In the genomic region with DNA sequence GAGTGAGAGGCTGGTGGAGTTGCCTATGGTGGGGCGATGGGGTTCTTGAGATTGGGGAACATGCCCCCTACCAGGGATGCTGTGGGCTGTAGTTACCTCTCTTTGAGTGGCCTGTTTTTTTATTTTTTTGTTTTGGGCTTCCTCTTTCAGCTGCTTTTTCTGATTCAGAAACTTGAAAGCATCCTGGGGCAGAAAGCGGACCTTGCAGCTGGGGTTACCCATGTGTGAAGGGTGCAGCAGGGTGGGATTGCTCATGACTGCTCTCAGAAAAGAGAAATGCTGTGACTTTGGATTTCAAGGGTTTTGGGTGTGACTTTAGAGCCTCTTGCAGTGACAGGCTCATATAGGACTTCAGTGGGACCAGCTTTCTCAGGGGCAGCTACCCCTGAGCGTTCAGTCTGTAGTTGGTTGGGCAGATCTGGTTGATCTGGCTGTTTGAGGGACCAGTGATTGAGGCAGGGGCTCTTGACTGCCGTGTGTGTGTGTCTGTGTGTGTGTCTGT, we compare ENCODE assay signal across 8 cellular contexts. TPM values are rescaled to one million over a fixed set of nuclear protein-coding genes. Genes with fewer than 3 reads are reported as not detected.
DNase-seq lines count a peak whose midpoint lies in the region; ATAC-seq and TF ChIP-seq lines count a peak whose summit lies in the region.

No MANE protein-coding gene starts in this region.

- no peak overlapping the region for H3K9ac ChIP-seq in neuronal stem cell (ENCODE audit: low read depth, low read length, poor library complexity)

- peaks cover 8% of the 10 kb centered on the region; the same call in 1 of the 2 replicates for H3K79me2 ChIP-seq in OCI-LY7 (ENCODE audit: insufficient read depth, low read depth, low read length)

- H3K4me3 ChIP-seq in OCI-LY7 (ENCODE audit: low read depth, low read length, poor library complexity, severe bottlenecking) (peak overlapping the region; percentile 69), fibroblast of mammary gland (ENCODE audit: control insufficient read depth, low read depth, low read length) (peak overlapping the region; percentile 69), neuronal stem cell (ENCODE audit: low read length in 2 of 2) (no peak overlapping the region)

- H2BK120ac ChIP-seq in neuronal stem cell (ENCODE audit: low read depth, low read length) = no peak overlapping the region

- intact Hi-C loops in OCI-LY7 (cut with micrococcal nuclease; ENCODE audit: unreplicated experiment) = loop anchor here (1.0 kb wide), 2 partner anchors 17 to 42 kb away; no protein-coding TSS in a partner anchor

- no peak overlapping the region for H3K14ac ChIP-seq in neuronal stem cell (ENCODE audit: low read length)

- H3K9me2 ChIP-seq in OCI-LY7 (ENCODE audit: insufficient read depth, low read length) = no peaks in the 10 kb centered on the region

- whole genome bisulfite sequencing in neuronal stem cell (ENCODE audit: extremely low coverage in 2 of 2, insufficient read length in 2 of 2, insufficient replicate concordance in 1 of 2), 2 donors = no CpG with 5 or more reads among the region's 4 CpGs

- H3K36me3 ChIP-seq in OCI-LY7 (ENCODE audit: insufficient read depth, low read length) (no peaks in the 10 kb centered on the region; the same call in 1 of the 2 replicates), neuronal stem cell (replicated peaks in 1 of 2; ENCODE audit: control insufficient read depth in 2 of 2, insufficient read depth in 2 of 2, low read length in 2 of 2) (peaks cover 4% of the 10 kb centered on the region in 2 donors)

- peaks cover 77% of the 10 kb centered on the region for H3K4me1 Mint-ChIP-seq in stimulated activated effector memory CD8-positive, alpha-beta T cell treated with anti-CD3 and anti-CD28 coated beads, Interleukin-12 subunit alpha, Interleukin-12 subunit beta, amount 100 ng/mL, for 72 hours

- no peaks in the 10 kb centered on the region for H3K9me3 ChIP-seq in OCI-LY7 (ENCODE audit: low read length)
- peaks cover 0 to 5% of the 10 kb centered on the region in 2 donors for H3K9me3 ChIP-seq in neuronal stem cell (replicated peaks in 1 of 2; ENCODE audit: control insufficient read depth in 2 of 2, insufficient read depth in 1 of 2, low read depth in 1 of 2, low read length in 2 of 2)

- H3K4me2 ChIP-seq in OCI-LY7 (ENCODE audit: low read length) (peak overlapping the region; percentile 86), neuronal stem cell (ENCODE audit: insufficient read depth, low read length, poor library complexity, severe bottlenecking) (no peak overlapping the region)

- H2BK12ac ChIP-seq in neuronal stem cell (ENCODE audit: low read length) = no peak overlapping the region

- H3K36me3 Mint-ChIP-seq in stimulated activated effector memory CD8-positive, alpha-beta T cell treated with anti-CD3 and anti-CD28 coated beads, Interleukin-12 subunit alpha, Interleukin-12 subunit beta, amount 100 ng/mL, for 72 hours = peaks cover 31% of the 10 kb centered on the region

- CTCF ChIA-PET in OCI-LY7 (lab: Charles Lee; ENCODE audit: unreplicated experiment) = interaction anchor here (0.9 to 1.2 kb wide), 4 partner anchors 41 to 60 kb away, joined by 3 to 5 read pairs (median 4); no protein-coding TSS in a partner anchor

- TF ChIP-seq CTCF in OCI-LY7 (conservative IDR thresholded peaks at IDR 0.05; ENCODE audit: low read length) (no peak), fibroblast of mammary gland (conservative IDR thresholded peaks at IDR 0.05; ENCODE audit: control insufficient read depth, insufficient read depth, low read depth, low read length) (no peak)

- no TSS peak for BruUV-seq in OCI-LY7 (replicated peaks; lab: Mats Ljungman, UMichigan)

- H3K4ac ChIP-seq in neuronal stem cell (ENCODE audit: low read length) = no peak overlapping the region

- H2BK5ac ChIP-seq in neuronal stem cell (ENCODE audit: low read length) = no peak overlapping the region

- H3K23ac ChIP-seq in neuronal stem cell (ENCODE audit: low read depth, low read length, poor library complexity) = no peak overlapping the region

- H3K79me1 ChIP-seq in neuronal stem cell (ENCODE audit: low read depth, low read length) = peaks cover 4% of the 10 kb centered on the region

- no peak overlapping the region for H4K8ac ChIP-seq in neuronal stem cell (ENCODE audit: low read depth, low read length)

- peak overlapping the region; percentile 84 for H3K4me3 Mint-ChIP-seq in stimulated activated effector memory CD8-positive, alpha-beta T cell treated with anti-CD3 and anti-CD28 coated beads, Interleukin-12 subunit alpha, Interleukin-12 subunit beta, amount 100 ng/mL, for 72 hours

- peak; percentile 12 for DNase-seq in activated CD4-positive, alpha-beta T cell treated with anti-CD3 and anti-CD28 coated beads for 48 hours
- DNase-seq in activated CD4-positive, alpha-beta T cell treated with anti-CD3 and anti-CD28 coated beads for 4 hours = no peak
- peak; percentile 97 for DNase-seq in OCI-LY7 (ENCODE audit: low spot score)
- DNase-seq in fibroblast of mammary gland (ENCODE audit: low read depth) = no peak
- DNase-seq in stimulated activated effector memory CD8-positive, alpha-beta T cell treated with anti-CD3 and anti-CD28 coated beads, Interleukin-12 subunit alpha, Interleukin-12 subunit beta, amount 100 ng/mL, for 72 hours (ENCODE audit: low spot score in 2 of 2) = peak in 1 of 2 donors; percentile 58
- no peak for DNase-seq in neuronal stem cell (ENCODE audit: low spot score)
- no peak for DNase-seq in cerebellar cortex (ENCODE audit: low spot score)

- peaks cover 16% of the 10 kb centered on the region for H4K20me1 ChIP-seq in OCI-LY7 (ENCODE audit: insufficient read depth, low read length)

- H2AK5ac ChIP-seq in neuronal stem cell (ENCODE audit: low read depth, low read length) = no peak overlapping the region

- H3K18ac ChIP-seq in neuronal stem cell (ENCODE audit: low read length) = no peak overlapping the region

- no peak overlapping the region for H4K91ac ChIP-seq in neuronal stem cell (ENCODE audit: low read depth, low read length, poor library complexity)

- ATAC-seq in HG02623 (IDR thresholded peaks at IDR 0.05; ENCODE audit: unreplicated experiment) = peak; percentile 43
- no peak for ATAC-seq in stimulated activated effector memory CD8-positive, alpha-beta T cell treated with anti-CD3 and anti-CD28 coated beads, Interleukin-12 subunit alpha, Interleukin-12 subunit beta, amount 100 ng/mL, for 72 hours

- H3K9me3 Mint-ChIP-seq in stimulated activated effector memory CD8-positive, alpha-beta T cell treated with anti-CD3 and anti-CD28 coated beads, Interleukin-12 subunit alpha, Interleukin-12 subunit beta, amount 100 ng/mL, for 72 hours = no peaks in the 10 kb centered on the region

- no peak overlapping the region for H2AFZ ChIP-seq in OCI-LY7 (ENCODE audit: low read length)
- H2AFZ ChIP-seq in neuronal stem cell (ENCODE audit: low read length) = no peak overlapping the region

- no peak overlapping the region for H2BK15ac ChIP-seq in neuronal stem cell (ENCODE audit: low read length)

- H3K4me1 ChIP-seq in OCI-LY7 (ENCODE audit: insufficient read depth, low read length, poor library complexity, severe bottlenecking) (peaks cover 56% of the 10 kb centered on the region), neuronal stem cell (ENCODE audit: control insufficient read depth in 2 of 2, insufficient read depth in 1 of 2, low read depth in 1 of 2, low read length in 2 of 2) (peaks cover 5 to 16% of the 10 kb centered on the region in 2 donors)

- H3K27ac Mint-ChIP-seq in stimulated activated effector memory CD8-positive, alpha-beta T cell treated with anti-CD3 and anti-CD28 coated beads, Interleukin-12 subunit alpha, Interleukin-12 subunit beta, amount 100 ng/mL, for 72 hours = peak overlapping the region; percentile 86

- H3K27me3 ChIP-seq in neuronal stem cell (ENCODE audit: control insufficient read depth in 3 of 3, insufficient read depth in 3 of 3, low read depth in 1 of 3, low read length in 3 of 3) = no peaks in the 10 kb centered on the region

- H3K27ac ChIP-seq in OCI-LY7 (ENCODE audit: low read depth, low read length, poor library complexity, severe bottlenecking) = peak overlapping the region; percentile 73
- H3K27ac ChIP-seq in neuronal stem cell (replicated peaks; ENCODE audit: low read length) = no peak overlapping the region

- POLR2A ChIA-PET in OCI-LY7 (lab: Charles Lee) = interaction anchor here (0.9 to 4.3 kb wide), 4 partner anchors 10 to 60 kb away, joined by 4 to 20 read pairs (median 6); no protein-coding TSS in a partner anchor

RNA-seq across cellular contexts. Expression of a gene that starts 1.8 kb away (rescaled TPM):
- 8.6 and 11.0 TPM in 2 replicates for total RNA-seq in OCI-LY7 (2014; rRNA removed; shearing (Covaris generic))
- 12.4 and 15.5 TPM in 2 replicates for total RNA-seq in OCI-LY7 (2022)
- 5.5 TPM for polyA plus RNA-seq in neuronal stem cell (2013, experiment 1 of 2)
- polyA plus RNA-seq in neuronal stem cell (2013, experiment 2 of 2) = 5.7 TPM

Comparison
In these comparisons a context has a peak if more than half of its experiments do, and no peak if none do; other contexts are left out.
1. DNase-seq: peak in activated CD4-positive, alpha-beta T cell treated with anti-CD3 and anti-CD28 coated beads for 48 hours (single experiment) and OCI-LY7 (single experiment); none in activated CD4-positive, alpha-beta T cell treated with anti-CD3 and anti-CD28 coated beads for 4 hours (0 of 2), fibroblast of mammary gland (single experiment), neuronal stem cell (single experiment) and cerebellar cortex (single experiment).
2. H3K4me3 ChIP-seq: peak in OCI-LY7 (single experiment) and fibroblast of mammary gland (single experiment); none in neuronal stem cell (0 of 2).